1 cellular context compared by ENCODE assay signal in genomic region chr15:29910068-29910467, GRCh38.
A peak's percentile ranks its signal among the peaks of the same experiment; 100 is the strongest.
TF ChIP-seq lines count a peak whose summit lies in the region.

No MANE protein-coding gene starts in this region.

TF ChIP-seq in HEK293, 187 proteins besides CTCF, POLR2A, EP300 and RAD21 (continued from another document):
- TF ChIP-seq PRDM2 (tag by site-specific recombination; IDR thresholded peaks at IDR 0.05; ENCODE audit: borderline replicate concordance) (no peak), ZXDB (tag by site-specific recombination; IDR thresholded peaks at IDR 0.05) (no peak), ZBTB20 (tag by site-specific recombination; IDR thresholded peaks at IDR 0.05) (no peak), ZSCAN4 (tag by site-specific recombination; IDR thresholded peaks at IDR 0.05) (no peak), ZFP3 (tag by site-specific recombination; IDR thresholded peaks at IDR 0.05; ENCODE audit: low read depth) (no peak), OSR2 (tag by site-specific recombination; IDR thresholded peaks at IDR 0.05) (peak; percentile 61; the same call in 1 of the 2 replicates), TCF7L2 (IDR thresholded peaks at IDR 0.05; ENCODE audit: borderline replicate concordance, low read depth, low read length) (0 out of 2 replicates have a peak, but pooled peaks have one; percentile 52), OVOL3 (tag by site-specific recombination; IDR thresholded peaks at IDR 0.05) (0 out of 2 replicates have a peak, but pooled peaks have one; percentile 16)
